In the genomic region with DNA sequence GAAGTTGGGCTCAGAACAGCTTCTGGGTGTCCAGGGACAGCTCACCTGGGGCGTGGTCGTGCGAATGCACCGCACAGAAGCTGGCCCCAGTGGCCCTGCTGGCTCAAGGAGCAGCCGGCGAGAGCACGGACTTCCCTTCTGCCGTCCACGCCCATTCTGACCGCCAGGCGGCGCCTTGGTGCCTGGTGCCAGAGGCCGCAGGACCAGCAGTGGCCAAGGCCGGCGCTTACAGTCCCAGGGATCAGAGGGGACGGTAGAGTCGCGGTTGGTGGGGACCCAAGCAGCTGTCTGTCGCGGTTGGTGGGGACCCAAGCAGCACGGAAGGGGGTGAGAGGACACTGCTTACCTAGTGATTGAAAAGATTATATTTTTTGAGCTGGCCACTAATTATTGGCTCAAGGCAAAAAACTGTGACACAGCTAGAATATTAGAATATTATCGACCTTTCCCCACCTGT, we compare ENCODE assay signal across 8 cellular contexts. TPM values are rescaled to one million over a fixed set of nuclear protein-coding genes. Genes with fewer than 3 reads are reported as not detected.
DNase-seq lines count a peak whose midpoint lies in the region; ATAC-seq and TF ChIP-seq lines count a peak whose summit lies in the region.

No MANE protein-coding gene starts in this region.

- H3K4me1 ChIP-seq in Peyer's patch = no peaks in the 10 kb centered on the region

- H3K27ac Mint-ChIP-seq in activated T-helper 17 cell treated with anti-CD3 and anti-CD28 coated beads, Interleukin-2, amount 50 U/mL, for 72 hours = no peak overlapping the region
- no peak overlapping the region for H3K27ac Mint-ChIP-seq in osteocyte (ENCODE audit: unreplicated experiment)

- H3K4me3 Mint-ChIP-seq in activated T-helper 17 cell treated with anti-CD3 and anti-CD28 coated beads, Interleukin-2, amount 50 U/mL, for 72 hours = no peak overlapping the region
- H3K4me3 Mint-ChIP-seq in osteocyte (ENCODE audit: unreplicated experiment) = no peak overlapping the region

- H3K9me3 Mint-ChIP-seq in activated T-helper 17 cell treated with anti-CD3 and anti-CD28 coated beads, Interleukin-2, amount 50 U/mL, for 72 hours = no peaks in the 10 kb centered on the region
- H3K9me3 Mint-ChIP-seq in osteocyte (ENCODE audit: unreplicated experiment) = no peaks in the 10 kb centered on the region

- H3K36me3 Mint-ChIP-seq in activated T-helper 17 cell treated with anti-CD3 and anti-CD28 coated beads, Interleukin-2, amount 50 U/mL, for 72 hours (ENCODE audit: low read depth) = no peaks in the 10 kb centered on the region
- no peaks in the 10 kb centered on the region for H3K36me3 Mint-ChIP-seq in osteocyte (ENCODE audit: unreplicated experiment)

- no peaks in the 10 kb centered on the region for H3K9me3 ChIP-seq in Peyer's patch

- H3K27me3 ChIP-seq in Peyer's patch = no peaks in the 10 kb centered on the region

- H3K4me1 Mint-ChIP-seq in activated T-helper 17 cell treated with anti-CD3 and anti-CD28 coated beads, Interleukin-2, amount 50 U/mL, for 72 hours = no peaks in the 10 kb centered on the region
- H3K4me1 Mint-ChIP-seq in osteocyte (ENCODE audit: unreplicated experiment) = peaks cover 6% of the 10 kb centered on the region

- TF ChIP-seq CTCF in AG04449 (IDR thresholded peaks at IDR 0.05; ENCODE audit: insufficient read depth, low read length, missing control alignments) (peak; percentile 97), Peyer's patch (IDR thresholded peaks at IDR 0.05) (peak; percentile 26 to 79 (median 68)), osteocyte (IDR thresholded peaks at IDR 0.05) (peak; percentile 81)

- CTCF ChIA-PET in AG04449 (lab: Yijun Ruan, JAX) = interaction anchor here (0.6 to 12.9 kb wide), 45 partner anchors 8 to 621 kb away, joined by 3 to 222 read pairs (median 5); a partner anchor contains a TSS

- no peak overlapping the region for H3K27ac ChIP-seq in Peyer's patch

- POLR2A ChIA-PET in AG04449 (lab: Yijun Ruan, JAX) = no interaction called here

- ATAC-seq in GM21723 (IDR thresholded peaks at IDR 0.05; ENCODE audit: unreplicated experiment) = peak; percentile 63
- ATAC-seq in activated T-helper 17 cell treated with anti-CD3 and anti-CD28 coated beads, Interleukin-2, amount 50 U/mL, for 72 hours (replicated peaks) = peak; percentile 78

- no peak for TF ChIP-seq POLR2A in Peyer's patch (IDR thresholded peaks at IDR 0.05)

- no peaks in the 10 kb centered on the region for H3K36me3 ChIP-seq in Peyer's patch

- H3K27me3 Mint-ChIP-seq in activated T-helper 17 cell treated with anti-CD3 and anti-CD28 coated beads, Interleukin-2, amount 50 U/mL, for 72 hours = peaks cover 3% of the 10 kb centered on the region
- H3K27me3 Mint-ChIP-seq in osteocyte (ENCODE audit: unreplicated experiment) = peaks cover 24% of the 10 kb centered on the region

- DNase-seq in AG04449 (ENCODE audit: low read depth, low spot score) = no peak
- DNase-seq in Peyer's patch = peak; percentile 56 to 88 (median 88)
- peak; percentile 52 for DNase-seq in globus pallidus (ENCODE audit: low spot score)
- DNase-seq in osteocyte (ENCODE audit: extremely low spot score, unreplicated experiment) = peak; percentile 92
- peak; percentile 60 for DNase-seq in ureter (ENCODE audit: low spot score)
- no peak for DNase-seq in COR-L47 (lab: John Stamatoyannopoulos, UW)

- H3K4me3 ChIP-seq in AG04449 (ENCODE audit: low read depth, low read length) = no peak overlapping the region
- no peak overlapping the region for H3K4me3 ChIP-seq in Peyer's patch

RNA-seq across cellular contexts. Expression of a gene that starts 25.7 kb away (rescaled TPM):
- total RNA-seq in Peyer's patch = not detected
- not detected for total RNA-seq in activated T-helper 17 cell treated with anti-CD3 and anti-CD28 coated beads, Interleukin-2, amount 50 U/mL, for 72 hours
- not detected in 2 replicates for total RNA-seq in osteocyte
- 0.36 TPM for total RNA-seq in ureter

Comparison
In these comparisons a context has a peak if more than half of its experiments do, and no peak if none do; other contexts are left out.
1. DNase-seq: peak in Peyer's patch (3 of 3), globus pallidus (single experiment), osteocyte (single experiment) and ureter (single experiment); none in AG04449 (single experiment) and COR-L47 (single experiment).
2. Peak in every context shown above with its lines, with median percentiles within 50 percentile points of each other: CTCF ChIP-seq.